Comparison of ENCODE assay signal across 2 cellular contexts in the genomic region with DNA sequence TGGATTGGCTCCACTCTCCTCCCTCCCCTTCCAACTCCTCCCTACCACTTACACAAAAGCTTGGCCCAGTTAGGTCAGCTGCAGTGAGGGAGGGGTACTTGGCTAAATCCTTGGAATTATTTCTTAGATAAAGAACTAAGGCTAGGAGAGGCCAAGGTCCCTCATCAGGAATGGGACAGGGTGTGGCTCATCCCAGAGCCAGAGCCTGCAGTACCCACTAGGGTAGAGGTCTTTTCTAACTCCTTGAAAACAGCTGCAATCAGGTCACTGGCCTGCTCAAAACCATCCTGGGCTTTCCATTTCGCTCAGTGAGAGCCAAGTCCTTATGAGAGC.
TF ChIP-seq lines count a peak whose summit lies in the region.

No MANE protein-coding gene starts in this region.

TF ChIP-seq in IMR-90, 13 proteins besides CTCF, POLR2A, EP300 and RAD21:
- TF ChIP-seq CEBPB (IDR thresholded peaks at IDR 0.05; ENCODE audit: low read depth, low read length) (no peak), NFE2L2 (IDR thresholded peaks at IDR 0.05; ENCODE audit: low read depth, low read length) (no peak), MAFK (IDR thresholded peaks at IDR 0.05; ENCODE audit: low read depth, low read length) (no peak), MAZ (IDR thresholded peaks at IDR 0.05; ENCODE audit: borderline replicate concordance, low read depth, low read length) (no peak), RFX5 (IDR thresholded peaks at IDR 0.05; ENCODE audit: low read depth, low read length) (no peak), CHD1 (IDR thresholded peaks at IDR 0.05; ENCODE audit: low read depth, low read length) (no peak), SMC3 (IDR thresholded peaks at IDR 0.05; ENCODE audit: low read depth, low read length) (no peak), BHLHE40 (IDR thresholded peaks at IDR 0.05; ENCODE audit: low read depth, low read length) (no peak)

TF ChIP-seq in SK-N-SH, 30 proteins besides CTCF, POLR2A, EP300 and RAD21:
- TF ChIP-seq RCOR1 (IDR thresholded peaks at IDR 0.05; ENCODE audit: low read length) (no peak), GATA2 (CRISPR knock-in tag; IDR thresholded peaks at IDR 0.05) (no peak), FOXM1 (IDR thresholded peaks at IDR 0.05; ENCODE audit: low read depth) (no peak), MXI1 (IDR thresholded peaks at IDR 0.05; ENCODE audit: low read depth, low read length) (no peak), POLR2AphosphoS5 (IDR thresholded peaks at IDR 0.05; ENCODE audit: low read depth, low read length) (no peak), RXRA (IDR thresholded peaks at IDR 0.05; ENCODE audit: borderline replicate concordance, low read depth) (no peak), EZH2phosphoT487 (IDR thresholded peaks at IDR 0.05; ENCODE audit: borderline replicate concordance, low read depth) (no peak), GABPA (IDR thresholded peaks at IDR 0.05; ENCODE audit: low read depth) (no peak), FOSL2 (IDR thresholded peaks at IDR 0.05; ENCODE audit: borderline replicate concordance, low read depth) (no peak), RFX5 (IDR thresholded peaks at IDR 0.05; ENCODE audit: low read length) (no peak), JUND (IDR thresholded peaks at IDR 0.05) (no peak), TCF12 (IDR thresholded peaks at IDR 0.05) (no peak), MEF2A (IDR thresholded peaks at IDR 0.05; ENCODE audit: borderline replicate concordance, low read depth) (no peak), TEAD4 (IDR thresholded peaks at IDR 0.05; ENCODE audit: borderline replicate concordance, insufficient read depth) (no peak)
- TF ChIP-seq, protein P1, sequence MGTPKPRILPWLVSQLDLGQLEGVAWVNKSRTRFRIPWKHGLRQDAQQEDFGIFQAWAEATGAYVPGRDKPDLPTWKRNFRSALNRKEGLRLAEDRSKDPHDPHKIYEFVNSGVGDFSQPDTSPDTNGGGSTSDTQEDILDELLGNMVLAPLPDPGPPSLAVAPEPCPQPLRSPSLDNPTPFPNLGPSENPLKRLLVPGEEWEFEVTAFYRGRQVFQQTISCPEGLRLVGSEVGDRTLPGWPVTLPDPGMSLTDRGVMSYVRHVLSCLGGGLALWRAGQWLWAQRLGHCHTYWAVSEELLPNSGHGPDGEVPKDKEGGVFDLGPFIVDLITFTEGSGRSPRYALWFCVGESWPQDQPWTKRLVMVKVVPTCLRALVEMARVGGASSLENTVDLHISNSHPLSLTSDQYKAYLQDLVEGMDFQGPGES (IDR thresholded peaks at IDR 0.05; ENCODE audit: low read depth, low read length) = no peak
- TF ChIP-seq, protein P2, sequence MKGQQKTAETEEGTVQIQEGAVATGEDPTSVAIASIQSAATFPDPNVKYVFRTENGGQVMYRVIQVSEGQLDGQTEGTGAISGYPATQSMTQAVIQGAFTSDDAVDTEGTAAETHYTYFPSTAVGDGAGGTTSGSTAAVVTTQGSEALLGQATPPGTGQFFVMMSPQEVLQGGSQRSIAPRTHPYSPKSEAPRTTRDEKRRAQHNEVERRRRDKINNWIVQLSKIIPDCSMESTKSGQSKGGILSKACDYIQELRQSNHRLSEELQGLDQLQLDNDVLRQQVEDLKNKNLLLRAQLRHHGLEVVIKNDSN (IDR thresholded peaks at IDR 0.05; ENCODE audit: borderline replicate concordance, low read depth) = no peak
- TF ChIP-seq, protein P3, sequence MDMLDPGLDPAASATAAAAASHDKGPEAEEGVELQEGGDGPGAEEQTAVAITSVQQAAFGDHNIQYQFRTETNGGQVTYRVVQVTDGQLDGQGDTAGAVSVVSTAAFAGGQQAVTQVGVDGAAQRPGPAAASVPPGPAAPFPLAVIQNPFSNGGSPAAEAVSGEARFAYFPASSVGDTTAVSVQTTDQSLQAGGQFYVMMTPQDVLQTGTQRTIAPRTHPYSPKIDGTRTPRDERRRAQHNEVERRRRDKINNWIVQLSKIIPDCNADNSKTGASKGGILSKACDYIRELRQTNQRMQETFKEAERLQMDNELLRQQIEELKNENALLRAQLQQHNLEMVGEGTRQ (IDR thresholded peaks at IDR 0.05; ENCODE audit: borderline replicate concordance, low read depth, low read length) = no peak
- TF ChIP-seq, protein P4, sequence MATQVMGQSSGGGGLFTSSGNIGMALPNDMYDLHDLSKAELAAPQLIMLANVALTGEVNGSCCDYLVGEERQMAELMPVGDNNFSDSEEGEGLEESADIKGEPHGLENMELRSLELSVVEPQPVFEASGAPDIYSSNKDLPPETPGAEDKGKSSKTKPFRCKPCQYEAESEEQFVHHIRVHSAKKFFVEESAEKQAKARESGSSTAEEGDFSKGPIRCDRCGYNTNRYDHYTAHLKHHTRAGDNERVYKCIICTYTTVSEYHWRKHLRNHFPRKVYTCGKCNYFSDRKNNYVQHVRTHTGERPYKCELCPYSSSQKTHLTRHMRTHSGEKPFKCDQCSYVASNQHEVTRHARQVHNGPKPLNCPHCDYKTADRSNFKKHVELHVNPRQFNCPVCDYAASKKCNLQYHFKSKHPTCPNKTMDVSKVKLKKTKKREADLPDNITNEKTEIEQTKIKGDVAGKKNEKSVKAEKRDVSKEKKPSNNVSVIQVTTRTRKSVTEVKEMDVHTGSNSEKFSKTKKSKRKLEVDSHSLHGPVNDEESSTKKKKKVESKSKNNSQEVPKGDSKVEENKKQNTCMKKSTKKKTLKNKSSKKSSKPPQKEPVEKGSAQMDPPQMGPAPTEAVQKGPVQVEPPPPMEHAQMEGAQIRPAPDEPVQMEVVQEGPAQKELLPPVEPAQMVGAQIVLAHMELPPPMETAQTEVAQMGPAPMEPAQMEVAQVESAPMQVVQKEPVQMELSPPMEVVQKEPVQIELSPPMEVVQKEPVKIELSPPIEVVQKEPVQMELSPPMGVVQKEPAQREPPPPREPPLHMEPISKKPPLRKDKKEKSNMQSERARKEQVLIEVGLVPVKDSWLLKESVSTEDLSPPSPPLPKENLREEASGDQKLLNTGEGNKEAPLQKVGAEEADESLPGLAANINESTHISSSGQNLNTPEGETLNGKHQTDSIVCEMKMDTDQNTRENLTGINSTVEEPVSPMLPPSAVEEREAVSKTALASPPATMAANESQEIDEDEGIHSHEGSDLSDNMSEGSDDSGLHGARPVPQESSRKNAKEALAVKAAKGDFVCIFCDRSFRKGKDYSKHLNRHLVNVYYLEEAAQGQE (IDR thresholded peaks at IDR 0.05; ENCODE audit: low read depth, low read length) = no peak
TF ChIP-seq in SK-N-SH: peak in this region for 0.
